10 cellular contexts compared by ENCODE assay signal in genomic region chr3:42264399-42265058, GRCh38. TPM values are rescaled to one million over a fixed set of nuclear protein-coding genes. Genes with fewer than 3 reads are reported as not detected.
DNase-seq lines count a peak whose midpoint lies in the region; ATAC-seq, FAIRE-seq and TF ChIP-seq lines count a peak whose summit lies in the region.
"Had no signal": no experiment of that assay in that cellular context is flagged by ENCODE, and none has a peak within 500 bp of the region (broad histone marks: within the 10 kb centered on the region; RNA-seq: fewer than 3 reads in every experiment).

No MANE protein-coding gene starts in this region.

- no peaks in the 10 kb centered on the region for H3K36me3 ChIP-seq in right lobe of liver
- no peaks in the 10 kb centered on the region for H3K36me3 ChIP-seq in HepG2 (replicated peaks in 1 of 2; ENCODE audit: control insufficient read depth in 1 of 2, insufficient read depth in 2 of 2, low read length in 2 of 2)
- H3K36me3 ChIP-seq in K562 (ENCODE audit: control insufficient read depth, insufficient read depth, low read length), result no peaks in the 10 kb centered on the region
- no peaks in the 10 kb centered on the region for H3K36me3 ChIP-seq in left lung

- no peaks in the 10 kb centered on the region for H3K4me1 ChIP-seq in right lobe of liver
- H3K4me1 ChIP-seq in HepG2 (ENCODE audit: insufficient read depth, low read length), result no peaks in the 10 kb centered on the region
- peaks cover 0 to 17% of the 10 kb centered on the region in 2 experiments; a peak in 1 of 5 replicates for H3K4me1 ChIP-seq in K562 (replicated peaks in 1 of 2; ENCODE audit: control insufficient read depth in 2 of 2, insufficient read depth in 2 of 2, low read length in 2 of 2)
- H3K4me1 ChIP-seq in left lung, result peaks cover 3 to 16% of the 10 kb centered on the region in 2 donors

- POLR2A ChIA-PET in HepG2 (lab: Yijun Ruan, JAX) (no interaction called here), K562 (lab: Yijun Ruan, JAX) (no interaction called here)

- no peak overlapping the region for H3K9ac ChIP-seq in HepG2 (ENCODE audit: insufficient read depth, low read depth, low read length)
- no peak overlapping the region for H3K9ac ChIP-seq in K562 (ENCODE audit: insufficient read depth in 1 of 2, low read depth in 2 of 2, low read length in 2 of 2)

- H3K9me1 ChIP-seq in K562 (ENCODE audit: control insufficient read depth, insufficient read depth, low read length), result no peaks in the 10 kb centered on the region

- H3K36me3 Mint-ChIP-seq in mesothelial cell of epicardium, result no peaks in the 10 kb centered on the region

- H3K9me3 ChIP-seq in right lobe of liver (no peaks in the 10 kb centered on the region), HepG2 (ENCODE audit: low read length) (no peaks in the 10 kb centered on the region), K562 (replicated peaks; ENCODE audit: control insufficient read depth, insufficient read depth, low read depth, low read length) (no peaks in the 10 kb centered on the region), left lung (no peaks in the 10 kb centered on the region)

- TF ChIP-seq RAD21 in HepG2 (CRISPR knock-in tag; IDR thresholded peaks at IDR 0.05) (no peak), K562 (CRISPR knock-in tag; conservative IDR thresholded peaks at IDR 0.05 in 1 of 2, IDR thresholded peaks at IDR 0.05 in 1 of 2) (no peak)

- no peak for TF ChIP-seq POLR2A in right lobe of liver (IDR thresholded peaks at IDR 0.05)
- TF ChIP-seq POLR2A in HepG2 (IDR thresholded peaks at IDR 0.05; ENCODE audit: insufficient read depth in 1 of 2, low read depth in 2 of 2, low read length in 2 of 2), result no peak
- no peak for TF ChIP-seq POLR2A in K562 (conservative IDR thresholded peaks at IDR 0.05)
- TF ChIP-seq POLR2A in GM18505 (IDR thresholded peaks at IDR 0.05; ENCODE audit: borderline replicate concordance, extremely low read depth, insufficient read depth, insufficient read length), result no peak

- BruUV-seq in HepG2 (replicated peaks; lab: Mats Ljungman, UMichigan) (no TSS peak), K562 (replicated peaks; lab: Mats Ljungman, UMichigan) (no TSS peak)

- TF ChIP-seq EP300 in HepG2 (IDR thresholded peaks at IDR 0.05; ENCODE audit: low read depth in 2 of 2, low read length in 2 of 2) (no peak), HepG2 (CRISPR knock-in tag; IDR thresholded peaks at IDR 0.05; ENCODE audit: borderline replicate concordance) (no peak), K562 (IDR thresholded peaks at IDR 0.05; ENCODE audit: low read length) (no peak)

- in situ Hi-C loops in HepG2 (cut with HindIII; ENCODE audit: extremely low pct_ligation_motif_present, low pct_unique_long_range_greater_than_20kb) (no loop called here), K562 (cut with MboI) (no loop called here)

- H3K27me3 Mint-ChIP-seq in mesothelial cell of epicardium (ENCODE audit: low read depth), result peaks cover 94% of the 10 kb centered on the region

- no peak for TF ChIP-seq CTCF in right lobe of liver (IDR thresholded peaks at IDR 0.05)
- no peak for TF ChIP-seq CTCF in HepG2 (CRISPR knock-in tag; IDR thresholded peaks at IDR 0.05)
- TF ChIP-seq CTCF in K562 (IDR thresholded peaks at IDR 0.05 in 2 of 3, conservative IDR thresholded peaks at IDR 0.05 in 1 of 3; ENCODE audit: insufficient read depth in 2 of 3, low read depth in 1 of 3, low read length in 3 of 3), result no peak
- TF ChIP-seq CTCF in left lung (IDR thresholded peaks at IDR 0.05), result no peak
- no peak for TF ChIP-seq CTCF in mesothelial cell of epicardium (IDR thresholded peaks at IDR 0.05; ENCODE audit: unreplicated experiment)

- H3K79me2 ChIP-seq in HepG2 (ENCODE audit: insufficient read depth, low read length) (no peaks in the 10 kb centered on the region), K562 (ENCODE audit: control insufficient read depth, insufficient read depth, low read length) (no peaks in the 10 kb centered on the region)

- H3K9me3 Mint-ChIP-seq in mesothelial cell of epicardium, result no peaks in the 10 kb centered on the region
- H3K9me3 Mint-ChIP-seq: T-helper 1 cell treated with Interleukin-12 subunit alpha and Interleukin-12 subunit beta and Interleukin-4 antibody, amounts not matched to agents 30 μg/mL and 1 μg/mL, for 36 hours had no signal

- CTCF ChIA-PET in HepG2 (lab: Yijun Ruan, JAX; ENCODE audit: low intra/inter-chr PET ratio, low total read pairs) (no interaction called here), K562 (lab: Yijun Ruan, JAX; ENCODE audit: low intra/inter-chr PET ratio) (no interaction called here)

- H3K4me2 ChIP-seq in HepG2 (ENCODE audit: low read depth, low read length) (no peak overlapping the region), K562 (ENCODE audit: insufficient read depth, low read length) (no peak overlapping the region)

- no peak overlapping the region for H3K27ac Mint-ChIP-seq in mesothelial cell of epicardium
- H3K27ac Mint-ChIP-seq: T-helper 1 cell treated with Interleukin-12 subunit alpha and Interleukin-12 subunit beta and Interleukin-4 antibody, amounts not matched to agents 30 μg/mL and 1 μg/mL, for 36 hours had no signal

- no peak for FAIRE-seq in HepG2 (lab: Jason Lieb, UNC)
- FAIRE-seq in K562 (lab: Jason Lieb, UNC), result no peak
- FAIRE-seq: G401.6 had no signal

- H3K27me3 ChIP-seq in right lobe of liver, result peaks cover 12 to 15% of the 10 kb centered on the region in 2 donors
- peaks cover 3 to 6% of the 10 kb centered on the region in 2 experiments; a peak in 3 of 5 replicates for H3K27me3 ChIP-seq in HepG2 (ENCODE audit: control insufficient read depth in 1 of 2, insufficient read depth in 2 of 2, low read length in 2 of 2)
- H3K27me3 ChIP-seq in K562 (ENCODE audit: control insufficient read depth in 2 of 2, insufficient read depth in 2 of 2, low read length in 2 of 2), result peaks cover 50 to 60% of the 10 kb centered on the region in 2 experiments
- peaks cover 43 to 94% of the 10 kb centered on the region in 2 donors for H3K27me3 ChIP-seq in left lung

- H4K20me1 ChIP-seq in HepG2 (ENCODE audit: insufficient read depth, low read length) (no peaks in the 10 kb centered on the region), K562 (replicated peaks; ENCODE audit: control insufficient read depth, insufficient read depth, low read length) (peaks cover 9% of the 10 kb centered on the region; the same call in 1 of the 2 replicates)

- intact Hi-C loops in right lobe of liver (cut with DNase I) (loop anchor here in 1 of 2 donors (10.0 kb wide), 1 partner anchor 170 kb away; no protein-coding TSS in a partner anchor), HepG2 (cut with micrococcal nuclease; ENCODE audit: unreplicated experiment) (no loop called here), K562 (cut with micrococcal nuclease) (no loop called here), left lung (cut with DNase I) (no loop called here)

- no peak overlapping the region for H3K4me3 ChIP-seq in right lobe of liver
- H3K4me3 ChIP-seq in HepG2 (replicated peaks in 1 of 3; ENCODE audit: insufficient read depth in 1 of 3, low read depth in 2 of 3, low read length in 3 of 3), result no peak overlapping the region
- no peak overlapping the region for H3K4me3 ChIP-seq in K562
- H3K4me3 ChIP-seq in left lung, result no peak overlapping the region

- no peaks in the 10 kb centered on the region for H3K4me1 Mint-ChIP-seq in mesothelial cell of epicardium

- ATAC-seq in right lobe of liver, result peak in 3 of 4 donors; percentile 33 to 75 (median 40)
- no peak for ATAC-seq in HepG2
- peak; percentile 80 for ATAC-seq in K562
- peak; percentile 84 for ATAC-seq in left lung
- ATAC-seq in GM18505 (IDR thresholded peaks at IDR 0.05; ENCODE audit: unreplicated experiment), result no peak
- ATAC-seq in activated CD4-positive, CD25-positive, alpha-beta regulatory T cell treated with anti-CD3 and anti-CD28 coated beads, Interleukin-2, amount 50 U/mL, for 24 hours, result no peak

- no peak overlapping the region for H3K4me3 Mint-ChIP-seq in mesothelial cell of epicardium
- H3K4me3 Mint-ChIP-seq: T-helper 1 cell treated with Interleukin-12 subunit alpha and Interleukin-12 subunit beta and Interleukin-4 antibody, amounts not matched to agents 30 μg/mL and 1 μg/mL, for 36 hours had no signal

- DNase-seq in right lobe of liver, result peak in 2 of 3 donors; percentile 36 to 55
- no peak for DNase-seq in HepG2 (ENCODE audit: low spot score)
- peak; percentile 23 to 49 (median 41) for DNase-seq in K562 (ENCODE audit: extremely low read depth in 1 of 4, low spot score in 3 of 4)
- peak; percentile 44 to 83 for DNase-seq in left lung
- DNase-seq in ureter (ENCODE audit: low spot score), result peak; percentile 61
- DNase-seq in mesothelial cell of epicardium (ENCODE audit: low spot score in 2 of 2, unreplicated experiment in 2 of 2), result no peak

- 12% methylated on average over 22 of the region's 37 CpGs for WGBS in right lobe of liver (ENCODE audit: insufficient coverage, low coverage, low lambda C conversion rate, missing lambda C conversion rate)
- WGBS in HepG2 (ENCODE audit: low lambda C conversion rate), result 73% methylated on average over 34 of the region's 37 CpGs
- 6% methylated on average over 37 of the region's 37 CpGs for WGBS in K562 (ENCODE audit: insufficient coverage, low coverage, missing lambda C conversion rate)

- H2AFZ ChIP-seq in HepG2 (ENCODE audit: low read length) (no peak overlapping the region), K562 (ENCODE audit: low read depth, low read length) (0 out of 2 replicates have a peak overlapping the region, but pooled peaks have one; percentile 20)

- no peak overlapping the region for H3K27ac ChIP-seq in right lobe of liver
- H3K27ac ChIP-seq in HepG2 (ENCODE audit: extremely low read length, insufficient read depth, low read length), result no peak overlapping the region
- no peak overlapping the region for H3K27ac ChIP-seq in K562 (ENCODE audit: extremely low read depth, low read depth, low read length)
- no peak overlapping the region for H3K27ac ChIP-seq in left lung

RNA-seq across cellular contexts. Expression of gene CCK, which starts 1.5 kb away (rescaled TPM):
- total RNA-seq in right lobe of liver, result not detected
- not detected in 2 replicates for total RNA-seq in HepG2 (2016; rRNA removed; fragmentation: Illumina TruSeq; extraction: Trizol)
- total RNA-seq in HepG2 (2016; cell fraction: cytosol; rRNA removed; fragmentation: Illumina TruSeq; extraction: Trizol; ENCODE audit: low read depth), result not detected in 2 replicates
- not detected in 2 replicates for total RNA-seq in HepG2 (2016; cell fraction: insoluble cytoplasmic fraction; rRNA removed; fragmentation: Illumina TruSeq; extraction: Trizol)
- total RNA-seq in HepG2 (2016; cell fraction: membrane; rRNA removed; fragmentation: Illumina TruSeq; extraction: Trizol), result not detected in 2 replicates
- total RNA-seq in HepG2 (2016; cell fraction: nucleus; rRNA removed; fragmentation: Illumina TruSeq; extraction: Trizol), result not detected in 2 replicates
- polyA plus RNA-seq in HepG2 (2011; rRNA removed), result not detected in 2 replicates
- polyA plus RNA-seq in HepG2 (2011; cell fraction: cytosol; rRNA removed), result not detected in 2 replicates
- not detected in 2 replicates for polyA plus RNA-seq in HepG2 (2011; cell fraction: nucleus; rRNA removed)
- polyA plus RNA-seq in HepG2 (2012), result not detected in 2 replicates
- not detected in 2 replicates for polyA plus RNA-seq in HepG2 (2016; cell fraction: cytosol; fragmentation: Illumina TruSeq; extraction: Trizol; ENCODE audit: low read depth)
- not detected in 2 replicates for polyA plus RNA-seq in HepG2 (2016; cell fraction: insoluble cytoplasmic fraction; fragmentation: Illumina TruSeq; extraction: Trizol; ENCODE audit: low read depth)
- polyA plus RNA-seq in HepG2 (2016; cell fraction: membrane; fragmentation: Illumina TruSeq; extraction: Trizol; ENCODE audit: low read depth), result not detected in 2 replicates
- not detected in 2 replicates for polyA plus RNA-seq in HepG2 (2016; cell fraction: nucleus; fragmentation: Illumina TruSeq; extraction: Trizol; ENCODE audit: insufficient read depth, low read depth)
- polyA minus RNA-seq in HepG2 (2011; rRNA and poly(A)+ RNA removed; ENCODE audit: low replicate concordance), result not detected in 2 replicates
- polyA minus RNA-seq in HepG2 (2011; cell fraction: cytosol; rRNA and poly(A)+ RNA removed), result not detected in 2 replicates
- not detected in 2 replicates for polyA minus RNA-seq in HepG2 (2011; cell fraction: nucleus; rRNA and poly(A)+ RNA removed)
- total RNA-seq in K562 (2011; cell fraction: chromatin; rRNA removed; ENCODE audit: low replicate concordance), result not detected in 2 replicates
- not detected in 2 replicates for total RNA-seq in K562 (2011; cell fraction: nucleolus; rRNA removed)
- not detected in 2 replicates for total RNA-seq in K562 (2011; cell fraction: nucleoplasm; rRNA removed)
- total RNA-seq in K562 (2014; rRNA removed), result 0.29 TPM in 1 of 2 replicates, not detected in the other
- not detected in 2 replicates for total RNA-seq in K562 (2014; rRNA removed; fragmentation: Illumina TruSeq; extraction: Trizol)
- total RNA-seq in K562 (2015; rRNA removed; fragmentation: Illumina TruSeq; extraction: Trizol), result not detected in 2 replicates
- total RNA-seq in K562 (2021), result not detected in 2 replicates
- not detected in 2 replicates for polyA plus RNA-seq in K562 (2011; rRNA removed)
- polyA plus RNA-seq in K562 (2011; cell fraction: cytosol; rRNA removed), result 0.09 TPM in 1 of 2 replicates, not detected in the other
- polyA plus RNA-seq in K562 (2011; cell fraction: nucleus; rRNA removed), result not detected in 2 replicates
- 0.12 TPM in 1 of 2 replicates, not detected in the other for polyA plus RNA-seq in K562 (2012)
- polyA plus RNA-seq in K562 (2014; fragmentation: Illumina TruSeq; extraction: Trizol), result not detected in 2 replicates
- polyA plus RNA-seq in K562 (2014; fragmentation: Nextera tagmentation; extraction: Ambion mirVana), result not detected
- not detected in 2 replicates for polyA plus RNA-seq in K562 (2014; rRNA removed)
- polyA minus RNA-seq in K562 (2011; rRNA and poly(A)+ RNA removed), result not detected in 2 replicates
- polyA minus RNA-seq in K562 (2011; cell fraction: cytosol; rRNA and poly(A)+ RNA removed), result not detected in 2 replicates
- polyA minus RNA-seq in K562 (2011; cell fraction: nucleus; rRNA and poly(A)+ RNA removed), result not detected in 2 replicates
- total RNA-seq in left lung, result under 1 TPM in 1 of 2 donors, not detected in 1; 0.76 TPM
- total RNA-seq in ureter, result not detected
- not detected in 3 replicates for total RNA-seq in mesothelial cell of epicardium

Comparison
In these comparisons a context has a peak if more than half of its experiments do, and no peak if none do; other contexts are left out.
1. ATAC-seq: peak in right lobe of liver (3 of 4), K562 (single experiment) and left lung (single experiment); none in HepG2 (single experiment), GM18505 (single experiment) and activated CD4-positive, CD25-positive, alpha-beta regulatory T cell treated with anti-CD3 and anti-CD28 coated beads, Interleukin-2, amount 50 U/mL, for 24 hours (0 of 2).
2. DNase-seq: peak in right lobe of liver (2 of 3), K562 (4 of 4), left lung (2 of 2) and ureter (single experiment); none in HepG2 (single experiment) and mesothelial cell of epicardium (0 of 2).